Comparison of ENCODE assay signal across 18 cellular contexts in the genomic region with DNA sequence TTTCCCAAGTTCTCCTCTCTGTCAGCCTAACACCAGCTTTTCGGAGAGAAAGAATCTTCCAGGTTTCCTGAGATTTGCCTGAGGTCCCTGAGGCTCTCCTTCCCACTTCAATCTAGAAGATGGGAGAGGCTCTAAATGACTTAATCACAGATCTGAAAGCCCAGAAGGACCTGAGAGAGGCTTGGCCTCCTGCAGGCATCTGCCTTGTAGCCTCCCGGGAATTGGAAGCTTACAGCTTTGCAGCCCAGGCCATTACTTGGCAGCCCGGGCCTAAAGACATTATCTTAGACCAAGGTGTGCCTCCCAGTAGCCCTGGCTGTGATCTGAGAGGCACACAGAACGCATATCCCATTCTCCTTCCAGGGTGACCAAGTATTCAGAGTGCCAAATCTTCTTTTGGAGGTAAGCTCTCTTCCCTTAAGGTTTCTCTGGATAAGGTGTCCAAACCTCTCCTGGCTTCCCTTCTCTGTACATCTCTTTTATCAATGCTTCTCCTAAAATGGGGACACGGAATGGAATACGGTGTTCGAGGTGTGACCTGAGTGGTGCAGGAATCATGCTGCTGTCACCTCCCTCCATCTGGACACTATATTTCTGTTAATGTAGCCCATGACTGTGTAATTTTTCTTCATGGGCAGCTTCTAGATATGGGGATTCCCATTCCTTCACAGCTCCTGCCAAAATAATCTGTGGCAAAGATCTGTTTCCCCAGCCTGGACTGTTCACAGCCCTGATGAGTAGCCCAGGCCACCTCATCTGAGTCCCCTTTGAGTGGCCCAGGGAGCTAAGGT.
"Had no signal": no experiment of that assay in that cellular context is flagged by ENCODE, and none has a peak within 500 bp of the region (broad histone marks: within the 10 kb centered on the region; RNA-seq: fewer than 3 reads in every experiment).

No MANE protein-coding gene starts in this region.

- DNase-seq: activated naive CD4-positive, alpha-beta T cell treated with Interleukin-2 at 50 U/mL for 16 hours; activated naive CD8-positive, alpha-beta T cell treated with anti-CD3 and anti-CD28 coated beads for 36 hours; activated T-cell treated with anti-CD3 and anti-CD28 coated beads, Interleukin-2, amount 50 U/mL, for 24 hours; amniotic stem cell; foreskin melanocyte; hippocampal formation; pancreas; psoas muscle; right cardiac atrium; small intestine; stimulated activated CD4-positive, alpha-beta T cell treated with anti-CD3 and anti-CD28 coated beads, Interleukin-2, amount 100 ng/mL, for 24 hours; stimulated activated naive CD8-positive, alpha-beta T cell treated with anti-CD3 and anti-CD28 coated beads, Interleukin-15, amount 100 ng/mL, for 72 hours; T-helper 9 cell had no signal

- FAIRE-seq: endometrium, pancreas, small intestine had no signal

- H3K36me3 ChIP-seq: breast epithelium, neutrophil, pancreas had no signal

- H3K4me3 ChIP-seq: breast epithelium, pancreas, psoas muscle had no signal

- H3K27ac ChIP-seq: breast epithelium, neutrophil, pancreas, psoas muscle had no signal

- ATAC-seq: activated T-helper 17 cell treated with anti-CD3 and anti-CD28 coated beads, Interleukin-2, amount 50 U/mL, for 72 hours; pancreas; stimulated activated effector memory CD8-positive, alpha-beta T cell treated with anti-CD3 and anti-CD28 coated beads, Interleukin-12 subunit alpha, Interleukin-12 subunit beta, amount 100 ng/mL, for 72 hours; stimulated activated naive CD8-positive, alpha-beta T cell treated with anti-CD3 and anti-CD28 coated beads, Interleukin-15, amount 100 ng/mL, for 72 hours had no signal

- H3K27me3 ChIP-seq: breast epithelium, neutrophil, pancreas had no signal

- H3K4me1 ChIP-seq: breast epithelium, pancreas, psoas muscle had no signal

- H3K9me3 ChIP-seq: breast epithelium, pancreas had no signal
